13 cellular contexts compared by ENCODE assay signal in genomic region chr10:88291289-88292184, GRCh38.
"Had no signal": no experiment of that assay in that cellular context is flagged by ENCODE, and none has a peak within 500 bp of the region (broad histone marks: within the 10 kb centered on the region; RNA-seq: fewer than 3 reads in every experiment).

No MANE protein-coding gene starts in this region.

- H3K4me3 Mint-ChIP-seq: activated CD4-positive, alpha-beta T cell treated with anti-CD3 and anti-CD28 coated beads, Interleukin-2, amount 10 ng/mL, durations not matched to agents 24 days and 14 days; activated naive CD4-positive, alpha-beta T cell treated with anti-CD3 and anti-CD28 coated beads for 36 hours; activated T-helper 17 cell treated with anti-CD3 and anti-CD28 coated beads, Interleukin-2, amount 50 U/mL, for 72 hours had no signal

- H3K79me2 ChIP-seq: hepatocyte had no signal

- H3K4me1 Mint-ChIP-seq: activated T-helper 17 cell treated with anti-CD3 and anti-CD28 coated beads, Interleukin-2, amount 50 U/mL, for 72 hours had no signal

- H3K27ac Mint-ChIP-seq: activated CD4-positive, alpha-beta T cell treated with anti-CD3 and anti-CD28 coated beads, Interleukin-2, amount 10 ng/mL, durations not matched to agents 24 days and 14 days; activated naive CD4-positive, alpha-beta T cell treated with anti-CD3 and anti-CD28 coated beads for 36 hours; activated T-helper 17 cell treated with anti-CD3 and anti-CD28 coated beads, Interleukin-2, amount 50 U/mL, for 72 hours had no signal

- H3K36me3 ChIP-seq: cardiac muscle cell, colonic mucosa, WERI-Rb-1 had no signal

- H3K9me3 Mint-ChIP-seq: activated naive CD4-positive, alpha-beta T cell treated with anti-CD3 and anti-CD28 coated beads for 36 hours; activated T-helper 17 cell treated with anti-CD3 and anti-CD28 coated beads, Interleukin-2, amount 50 U/mL, for 72 hours had no signal

- H3K27me3 Mint-ChIP-seq: activated CD4-positive, alpha-beta T cell treated with anti-CD3 and anti-CD28 coated beads, Interleukin-2, amount 10 ng/mL, durations not matched to agents 24 days and 14 days; activated T-helper 17 cell treated with anti-CD3 and anti-CD28 coated beads, Interleukin-2, amount 50 U/mL, for 72 hours had no signal

- H2AFZ ChIP-seq: hepatocyte had no signal

- H3K27ac ChIP-seq: cardiac muscle cell, colonic mucosa, epithelial cell of prostate, hepatocyte, skin epidermis, WERI-Rb-1 had no signal

- H3K4me3 ChIP-seq: cardiac muscle cell, colonic mucosa, hepatocyte, skin epidermis had no signal

- H3K9me3 ChIP-seq: colonic mucosa had no signal

- H3K4me2 ChIP-seq: hepatocyte had no signal

- DNase-seq: activated CD4-positive, alpha-beta T cell treated with anti-CD3 and anti-CD28 coated beads, Interleukin-2, amount 10 ng/mL, durations not matched to agents 24 days and 14 days; activated naive CD4-positive, alpha-beta T cell treated with anti-CD3 and anti-CD28 coated beads for 36 hours; colonic mucosa; effector CD4-positive, alpha-beta T cell; kidney glomerular epithelial cell; retina; T1000; WERI-Rb-1 had no signal

- H3K4me1 ChIP-seq: colonic mucosa had no signal

- ATAC-seq: activated T-helper 17 cell treated with anti-CD3 and anti-CD28 coated beads, Interleukin-2, amount 50 U/mL, for 72 hours had no signal

- H3K27me3 ChIP-seq: cardiac muscle cell, colonic mucosa, hepatocyte had no signal
